ENCODE assay signal across 7 cellular contexts in genomic region chr3:58025824-58026579, GRCh38. TPM values are rescaled to one million over a fixed set of nuclear protein-coding genes. Genes with fewer than 3 reads are reported as not detected.
DNase-seq lines count a peak whose midpoint lies in the region; ATAC-seq and TF ChIP-seq lines count a peak whose summit lies in the region.

No MANE protein-coding gene starts in this region.

- H3K27ac ChIP-seq in PC-3 (ENCODE audit: low read length): peak overlapping the region; percentile 82
- peak overlapping the region; percentile 66 to 87 (median 84) for H3K27ac ChIP-seq in gastroesophageal sphincter

- intact Hi-C loops in PC-3 (cut with micrococcal nuclease): loop anchor here (2.0 kb wide), 1 partner anchor 15 kb away; no protein-coding TSS in a partner anchor

- peaks cover 3% of the 10 kb centered on the region; the same call in 1 of the 2 replicates for H3K36me3 ChIP-seq in PC-3 (ENCODE audit: low read depth, low read length)
- no peaks in the 10 kb centered on the region for H3K36me3 ChIP-seq in gastroesophageal sphincter

- H3K4me2 ChIP-seq in PC-3 (ENCODE audit: low read length): peak overlapping the region; percentile 57

- no peak overlapping the region for H2AFZ ChIP-seq in PC-3 (ENCODE audit: low read length)

- H3K9ac ChIP-seq in PC-3 (ENCODE audit: low read length): peak overlapping the region; percentile 62

- H3K79me2 ChIP-seq in PC-3 (ENCODE audit: low read length): peaks cover 100% of the 10 kb centered on the region

- DNase-seq in LHCN-M2 (ENCODE audit: low read depth) (peak; percentile 64), PC-3 (peak; percentile 70), SW480 (ENCODE audit: low spot score) (no peak), T-helper 1 cell (no peak)

- H3K27ac Mint-ChIP-seq in stimulated activated memory B cell treated with anti-CD40 and anti-IgM and Interleukin-4, amounts not matched to agents 10 μg/mL and 1 μg/mL and 100 μg/mL, for 72 hours: peak overlapping the region; percentile 28

- H3K4me1 ChIP-seq in PC-3 (ENCODE audit: insufficient read depth, low read length) (peaks cover 66% of the 10 kb centered on the region), gastroesophageal sphincter (peaks cover 0 to 70% (median 34%) of the 10 kb centered on the region in 3 donors)

- H3K36me3 Mint-ChIP-seq in stimulated activated memory B cell treated with anti-CD40 and anti-IgM and Interleukin-4, amounts not matched to agents 10 μg/mL and 1 μg/mL and 100 μg/mL, for 72 hours: peaks cover 8% of the 10 kb centered on the region

- H3F3A ChIP-seq in PC-3 (ENCODE audit: low read length, unreplicated experiment): no peaks in the 10 kb centered on the region

- H3K4me3 Mint-ChIP-seq in stimulated activated memory B cell treated with anti-CD40 and anti-IgM and Interleukin-4, amounts not matched to agents 10 μg/mL and 1 μg/mL and 100 μg/mL, for 72 hours: no peak overlapping the region

- peak; percentile 36 for ATAC-seq in PC-3
- ATAC-seq in gastroesophageal sphincter: peak; percentile 70
- ATAC-seq in stimulated activated memory B cell treated with anti-CD40 and anti-IgM and Interleukin-4, amounts not matched to agents 10 μg/mL and 1 μg/mL and 100 μg/mL, for 72 hours: no peak
- no peak for ATAC-seq in HG02973 (IDR thresholded peaks at IDR 0.05; ENCODE audit: unreplicated experiment)

- no TSS peak for BruUV-seq in PC-3 (replicated peaks; lab: Mats Ljungman, UMichigan)

- no peaks in the 10 kb centered on the region for H3K9me2 ChIP-seq in PC-3 (replicated peaks; ENCODE audit: low read length)

- peaks cover 69% of the 10 kb centered on the region for H4K20me1 ChIP-seq in PC-3 (ENCODE audit: low read length)

- TF ChIP-seq CTCF in PC-3 (conservative IDR thresholded peaks at IDR 0.05; ENCODE audit: low read depth, low read length): no peak
- TF ChIP-seq CTCF in gastroesophageal sphincter (IDR thresholded peaks at IDR 0.05): no peak

- POLR2A ChIA-PET in PC-3 (lab: Charles Lee; ENCODE audit: unreplicated experiment): interaction anchor here (0.7 kb wide), 1 partner anchor 22 kb away, joined by 6 read pairs; no protein-coding TSS in a partner anchor

- 23 to 40% methylated on average over 3 to 8 of the region's 12 CpGs for WGBS in gastroesophageal sphincter (ENCODE audit: low coverage in 1 of 2), 2 donors

- TF ChIP-seq POLR2A in gastroesophageal sphincter (IDR thresholded peaks at IDR 0.05): no peak

- TF ChIP-seq EP300 in gastroesophageal sphincter (IDR thresholded peaks at IDR 0.05): no peak

- CTCF ChIA-PET in PC-3 (lab: Charles Lee): interaction anchor here (0.5 to 1.0 kb wide), 5 partner anchors 10 to 226 kb away, joined by 3 to 4 read pairs (median 3); no protein-coding TSS in a partner anchor

- H3K27me3 Mint-ChIP-seq in stimulated activated memory B cell treated with anti-CD40 and anti-IgM and Interleukin-4, amounts not matched to agents 10 μg/mL and 1 μg/mL and 100 μg/mL, for 72 hours: no peaks in the 10 kb centered on the region

- peaks cover 42% of the 10 kb centered on the region for H3K4me1 Mint-ChIP-seq in stimulated activated memory B cell treated with anti-CD40 and anti-IgM and Interleukin-4, amounts not matched to agents 10 μg/mL and 1 μg/mL and 100 μg/mL, for 72 hours

- H3K4me3 ChIP-seq in PC-3 (ENCODE audit: low read length): peak overlapping the region; percentile 8; the same call in 1 of the 2 replicates
- H3K4me3 ChIP-seq in gastroesophageal sphincter: peak overlapping the region in 1 of 2 donors; percentile 10

- no peaks in the 10 kb centered on the region for H3K9me3 ChIP-seq in PC-3 (ENCODE audit: low read length)
- no peaks in the 10 kb centered on the region for H3K9me3 ChIP-seq in gastroesophageal sphincter

- H3K27me3 ChIP-seq in PC-3 (ENCODE audit: low read length) (no peaks in the 10 kb centered on the region), gastroesophageal sphincter (no peaks in the 10 kb centered on the region)

- no peaks in the 10 kb centered on the region for H3K9me3 Mint-ChIP-seq in stimulated activated memory B cell treated with anti-CD40 and anti-IgM and Interleukin-4, amounts not matched to agents 10 μg/mL and 1 μg/mL and 100 μg/mL, for 72 hours

RNA-seq across cellular contexts. Expression of gene FLNB, which starts 17.8 kb away (rescaled TPM):
- 46.1 and 47.5 TPM in 2 replicates for total RNA-seq in LHCN-M2 (2014; rRNA removed)
- 106 TPM for polyA plus RNA-seq in LHCN-M2 (2012)
- 505 and 546 TPM in 2 replicates for total RNA-seq in PC-3 (2014; rRNA removed)
- total RNA-seq in gastroesophageal sphincter: 100 to 1,000 TPM in 1 of 4 donors, 10 to 100 TPM in 3; 60.2 to 138 (median 96.2) TPM

Comparison
In these comparisons a context has a peak if more than half of its experiments do, and no peak if none do; other contexts are left out.
1. DNase-seq: peak in LHCN-M2 (single experiment) and PC-3 (single experiment); none in SW480 (single experiment) and T-helper 1 cell (0 of 5).
2. ATAC-seq: peak in PC-3 (single experiment) and gastroesophageal sphincter (single experiment); none in stimulated activated memory B cell treated with anti-CD40 and anti-IgM and Interleukin-4, amounts not matched to agents 10 μg/mL and 1 μg/mL and 100 μg/mL, for 72 hours (single experiment) and HG02973 (single experiment).